Comparison of ENCODE assay signal across 1 cellular context in the genomic region with DNA sequence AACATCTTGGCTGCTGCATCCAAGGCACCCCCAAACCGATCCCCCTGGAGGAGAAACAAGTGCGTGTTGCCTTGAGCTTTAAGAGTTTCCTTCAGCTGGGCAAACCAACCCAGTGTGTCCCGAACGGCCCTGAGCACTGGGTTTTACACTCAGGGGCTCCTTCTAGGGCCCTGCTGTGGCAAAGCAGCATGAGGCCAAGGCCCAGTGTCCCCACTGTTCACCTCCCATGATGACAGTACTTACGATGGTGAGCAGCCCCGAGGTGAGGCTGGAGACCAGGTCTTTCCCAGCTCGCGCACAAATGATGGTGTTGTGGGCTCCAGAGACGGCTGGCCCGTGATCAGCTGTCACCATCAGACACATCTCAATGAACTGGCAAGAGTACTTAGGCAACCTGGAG.
TF ChIP-seq lines count a peak whose summit lies in the region.

No MANE protein-coding gene starts in this region.

TF ChIP-seq in HEK293, 187 proteins besides CTCF, POLR2A, EP300 and RAD21:
- TF ChIP-seq ZIC2 (tag by site-specific recombination; IDR thresholded peaks at IDR 0.05) (peak; percentile 55), ZNF660 (tag by site-specific recombination; IDR thresholded peaks at IDR 0.05) (no peak)
